In the genomic region with DNA sequence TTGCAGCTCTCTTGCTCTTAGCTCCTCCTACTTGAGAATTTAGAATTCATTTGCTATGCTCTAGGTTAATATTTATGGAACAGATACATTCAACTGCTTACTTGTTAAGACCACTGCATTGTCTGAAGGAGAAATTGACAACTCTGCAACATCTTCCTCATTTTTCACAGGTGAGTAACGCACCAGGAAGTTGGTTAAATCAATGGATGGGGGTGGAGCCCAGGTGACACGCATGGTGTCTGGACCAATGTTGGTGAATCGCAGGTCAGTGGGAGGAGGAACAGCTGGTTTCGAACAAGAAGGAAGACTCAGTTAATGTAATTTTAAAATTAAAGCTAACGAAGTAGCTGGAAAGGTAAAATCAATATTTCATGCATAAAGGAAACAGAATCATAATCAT, we compare ENCODE assay signal across 28 cellular contexts. TPM values are rescaled to one million over a fixed set of nuclear protein-coding genes. Genes with fewer than 3 reads are reported as not detected.
DNase-seq lines count a peak whose midpoint lies in the region; ATAC-seq and TF ChIP-seq lines count a peak whose summit lies in the region.
"Had no signal": no experiment of that assay in that cellular context is flagged by ENCODE, and none has a peak within 500 bp of the region (broad histone marks: within the 10 kb centered on the region; RNA-seq: fewer than 3 reads in every experiment).

No MANE protein-coding gene starts in this region.

- H3K27ac ChIP-seq in PC-3 (ENCODE audit: low read length), result no peak overlapping the region
- H3K27ac ChIP-seq: heart left ventricle, uterus had no signal

- H3F3A ChIP-seq in PC-3 (ENCODE audit: low read length, unreplicated experiment), result no peaks in the 10 kb centered on the region

- intact Hi-C loops in PC-3 (cut with micrococcal nuclease), result no loop called here

- H3K79me2 ChIP-seq in PC-3 (ENCODE audit: low read length), result no peaks in the 10 kb centered on the region

- H3K9me2 ChIP-seq in PC-3 (replicated peaks; ENCODE audit: low read length), result no peaks in the 10 kb centered on the region

- H3K36me3 ChIP-seq in PC-3 (ENCODE audit: low read depth, low read length), result peaks cover 69% of the 10 kb centered on the region

- H3K27ac Mint-ChIP-seq in progenitor cell of endocrine pancreas, result peak overlapping the region; percentile 63
- H3K27ac Mint-ChIP-seq: activated B cell treated with CpG ODN at 0.5 μM for 24 hours; activated naive CD8-positive, alpha-beta T cell treated with anti-CD3 and anti-CD28 coated beads, Interleukin-2, amount 50 U/mL, for 24 hours; CD4-positive, alpha-beta T cell; effector memory CD8-positive, alpha-beta T cell; natural killer cell treated with Interleukin-12 subunit alpha and Interleukin-12 subunit beta and Interleukin-15 and Interleukin-18, amount 100 ng/mL, for 72 hours had no signal

- no peaks in the 10 kb centered on the region for H4K20me1 ChIP-seq in PC-3 (ENCODE audit: low read length)

- no peaks in the 10 kb centered on the region for H3K9me3 ChIP-seq in PC-3 (ENCODE audit: low read length)
- H3K9me3 ChIP-seq: heart left ventricle, uterus had no signal

- H3K4me3 Mint-ChIP-seq in progenitor cell of endocrine pancreas (ENCODE audit: low read depth), result no peak overlapping the region
- H3K4me3 Mint-ChIP-seq: activated B cell treated with CpG ODN at 0.5 μM for 24 hours; activated naive CD8-positive, alpha-beta T cell treated with anti-CD3 and anti-CD28 coated beads, Interleukin-2, amount 50 U/mL, for 24 hours; CD4-positive, alpha-beta T cell; effector memory CD8-positive, alpha-beta T cell; natural killer cell treated with Interleukin-12 subunit alpha and Interleukin-12 subunit beta and Interleukin-15 and Interleukin-18, amount 100 ng/mL, for 72 hours had no signal

- no TSS peak for BruUV-seq in PC-3 (replicated peaks; lab: Mats Ljungman, UMichigan)

- DNase-seq in ELR (ENCODE audit: low read depth) (peak; percentile 15), PC-3 (peak; percentile 25), germinal center (ENCODE audit: low spot score) (peak; percentile 11), progenitor cell of endocrine pancreas (ENCODE audit: low spot score, unreplicated experiment) (no peak), middle frontal gyrus (ENCODE audit: extremely low spot score, low spot score) (no peak), COLO829 (ENCODE audit: low spot score) (no peak), HuH-7.5 (ENCODE audit: low spot score) (no peak), DMS153 (lab: John Stamatoyannopoulos, UW) (no peak)
- DNase-seq: activated B cell treated with CpG ODN at 0.5 μM for 24 hours; activated gamma-delta T cell treated with Interleukin-2 at 50 U/mL for 16 hours; activated naive CD8-positive, alpha-beta T cell treated with anti-CD3 and anti-CD28 coated beads, Interleukin-2, amount 50 U/mL, for 24 hours; activated T-cell treated with anti-CD3 and anti-CD28 coated beads, Interleukin-2, amount 50 U/mL, for 48 hours; CD4-positive, alpha-beta T cell; central memory CD4-positive, alpha-beta T cell; effector memory CD8-positive, alpha-beta T cell; foreskin fibroblast; HCEC 1CT; heart left ventricle; KBM-7; NCI-H1092 treated with DMSO at 0.1 percent for 48 hours; NCI-H1694 treated with DMSO at 0.1 percent for 48 hours; NCI-H2171; occipital lobe; small intestine; stimulated activated naive CD8-positive, alpha-beta T cell treated with anti-CD3 and anti-CD28 coated beads, Interleukin-15, Interleukin-2, amounts not matched to agents 100 U/mL and 50 U/mL, for 24 hours; uterus had no signal

- H2AFZ ChIP-seq in PC-3 (ENCODE audit: low read length), result no peak overlapping the region

- no peak overlapping the region for H3K9ac ChIP-seq in PC-3 (ENCODE audit: low read length)

- TF ChIP-seq CTCF in PC-3 (conservative IDR thresholded peaks at IDR 0.05; ENCODE audit: low read depth, low read length), result no peak
- TF ChIP-seq CTCF in progenitor cell of endocrine pancreas (IDR thresholded peaks at IDR 0.05; ENCODE audit: unreplicated experiment), result no peak

- no peaks in the 10 kb centered on the region for H3K9me3 Mint-ChIP-seq in progenitor cell of endocrine pancreas (ENCODE audit: low read depth)
- H3K9me3 Mint-ChIP-seq: activated B cell treated with CpG ODN at 0.5 μM for 24 hours; activated naive CD8-positive, alpha-beta T cell treated with anti-CD3 and anti-CD28 coated beads, Interleukin-2, amount 50 U/mL, for 24 hours; CD4-positive, alpha-beta T cell; effector memory CD8-positive, alpha-beta T cell; natural killer cell treated with Interleukin-12 subunit alpha and Interleukin-12 subunit beta and Interleukin-15 and Interleukin-18, amount 100 ng/mL, for 72 hours had no signal

- ATAC-seq in PC-3, result no peak
- ATAC-seq: activated naive CD8-positive, alpha-beta T cell treated with anti-CD3 and anti-CD28 coated beads, Interleukin-2, amount 50 U/mL, for 24 hours; effector memory CD8-positive, alpha-beta T cell; esophagus mucosa; heart left ventricle; natural killer cell treated with Interleukin-12 subunit alpha and Interleukin-12 subunit beta and Interleukin-15 and Interleukin-18, amount 100 ng/mL, for 72 hours; stimulated activated naive CD8-positive, alpha-beta T cell treated with anti-CD3 and anti-CD28 coated beads, Interleukin-15, Interleukin-2, amounts not matched to agents 100 U/mL and 50 U/mL, for 24 hours had no signal

- H3K4me1 Mint-ChIP-seq in progenitor cell of endocrine pancreas (ENCODE audit: low read depth), result peaks cover 5% of the 10 kb centered on the region
- H3K4me1 Mint-ChIP-seq: activated naive CD8-positive, alpha-beta T cell treated with anti-CD3 and anti-CD28 coated beads, Interleukin-2, amount 50 U/mL, for 24 hours had no signal

- peaks cover 61% of the 10 kb centered on the region for H3K36me3 Mint-ChIP-seq in progenitor cell of endocrine pancreas (ENCODE audit: insufficient read depth)
- H3K36me3 Mint-ChIP-seq: natural killer cell treated with Interleukin-12 subunit alpha and Interleukin-12 subunit beta and Interleukin-15 and Interleukin-18, amount 100 ng/mL, for 72 hours had no signal

- H3K4me1 ChIP-seq in PC-3 (ENCODE audit: insufficient read depth, low read length), result no peaks in the 10 kb centered on the region
- H3K4me1 ChIP-seq: heart left ventricle, uterus had no signal

- CTCF ChIA-PET in PC-3 (lab: Charles Lee), result no interaction called here

- H3K4me3 ChIP-seq in PC-3 (ENCODE audit: low read length), result no peak overlapping the region
- H3K4me3 ChIP-seq: heart left ventricle, uterus had no signal

- H3K4me2 ChIP-seq in PC-3 (ENCODE audit: low read length), result no peak overlapping the region

- no peaks in the 10 kb centered on the region for H3K27me3 Mint-ChIP-seq in progenitor cell of endocrine pancreas
- H3K27me3 Mint-ChIP-seq: activated B cell treated with CpG ODN at 0.5 μM for 24 hours had no signal

- POLR2A ChIA-PET in PC-3 (lab: Charles Lee; ENCODE audit: unreplicated experiment), result no interaction called here

- H3K27me3 ChIP-seq in PC-3 (ENCODE audit: low read length), result no peaks in the 10 kb centered on the region
- H3K27me3 ChIP-seq: heart left ventricle, uterus had no signal

RNA-seq across cellular contexts. Expression of a gene that starts 44.3 kb away (rescaled TPM):
- total RNA-seq in PC-3 (2014; rRNA removed), result 220 and 248 TPM in 2 replicates
- 2,640 and 2,744 TPM in 2 replicates for total RNA-seq in progenitor cell of endocrine pancreas
- total RNA-seq: activated B cell treated with CpG ODN at 0.5 μM for 24 hours had no signal

Comparison
In these comparisons a context has a peak if more than half of its experiments do, and no peak if none do; other contexts are left out.
1. DNase-seq: peak in ELR (single experiment), PC-3 (single experiment) and germinal center (single experiment); none in progenitor cell of endocrine pancreas (single experiment), middle frontal gyrus (single experiment), COLO829 (single experiment), HuH-7.5 (single experiment) and DMS153 (single experiment).
2. RNA of a gene that starts 44.3 kb away (total RNA-seq): 2,640 to 2,744 TPM in progenitor cell of endocrine pancreas; 220 to 248 TPM in PC-3; every median in the first group is over 10 times any median in the second.